ENCODE assay signal across 8 cellular contexts in genomic region chr15:62391565-62392262, GRCh38.
DNase-seq lines count a peak whose midpoint lies in the region; ATAC-seq and TF ChIP-seq lines count a peak whose summit lies in the region.

No MANE protein-coding gene starts in this region.

- H3K9me3 Mint-ChIP-seq in activated naive CD4-positive, alpha-beta T cell treated with anti-CD3 and anti-CD28 coated beads, Interleukin-2, amount 50 U/mL, for 24 hours = no peaks in the 10 kb centered on the region

- peak overlapping the region; percentile 86; the same call in 1 of the 2 replicates for H3K9ac ChIP-seq in OCI-LY1 (ENCODE audit: low read length)

- no peaks in the 10 kb centered on the region for H3K9me2 ChIP-seq in OCI-LY1 (ENCODE audit: low read depth, low read length)

- H3K27ac ChIP-seq in OCI-LY1 (ENCODE audit: low read depth, low read length, poor library complexity, severe bottlenecking) = no peak overlapping the region

- peaks cover 18% of the 10 kb centered on the region for H3K27me3 Mint-ChIP-seq in activated naive CD4-positive, alpha-beta T cell treated with anti-CD3 and anti-CD28 coated beads, Interleukin-2, amount 50 U/mL, for 24 hours

- H3F3A ChIP-seq in OCI-LY1 (ENCODE audit: insufficient read depth, low read length) = no peaks in the 10 kb centered on the region

- H3K4me1 ChIP-seq in OCI-LY1 (ENCODE audit: insufficient read depth, low read length, severe bottlenecking) = peaks cover 23% of the 10 kb centered on the region
- peaks cover 22% of the 10 kb centered on the region for H3K4me1 ChIP-seq in neuron (ENCODE audit: insufficient read depth, low read length)

- DNase-seq in DMS53 (lab: John Stamatoyannopoulos, UW) (peak; percentile 66), DMS53 treated with DMSO at 0.1 percent for 48 hours (lab: John Stamatoyannopoulos, UW; ENCODE audit: unreplicated experiment) (no peak), head of caudate nucleus (peak in 41 of 42 donors; percentile 21 to 79 (median 59)), epidermal melanocyte (ENCODE audit: insufficient read length, low spot score) (no peak)

- no peaks in the 10 kb centered on the region for H3K36me3 Mint-ChIP-seq in activated naive CD4-positive, alpha-beta T cell treated with anti-CD3 and anti-CD28 coated beads, Interleukin-2, amount 50 U/mL, for 24 hours

- H3K27me3 ChIP-seq in OCI-LY1 (ENCODE audit: insufficient read depth, low read length) = 0 out of 2 replicates have a peak, but pooled peaks cover 4% of the 10 kb centered on the region
- H3K27me3 ChIP-seq in neuron (ENCODE audit: insufficient read depth, low read length) = no peaks in the 10 kb centered on the region

- peak overlapping the region; percentile 89 for H3K4me3 Mint-ChIP-seq in activated naive CD4-positive, alpha-beta T cell treated with anti-CD3 and anti-CD28 coated beads, Interleukin-2, amount 50 U/mL, for 24 hours

- no peak for TF ChIP-seq CTCF in OCI-LY1 (IDR thresholded peaks at IDR 0.05; ENCODE audit: low read length)

- intact Hi-C loops in head of caudate nucleus (cut with DNase I) = loop anchor here (10.0 kb wide), 1 partner anchor 353 kb away; no protein-coding TSS in a partner anchor

- no peak for ATAC-seq in GM21717 (IDR thresholded peaks at IDR 0.05; ENCODE audit: unreplicated experiment)

- H3K36me3 ChIP-seq in OCI-LY1 (ENCODE audit: insufficient read depth, low read length) = no peaks in the 10 kb centered on the region
- no peaks in the 10 kb centered on the region for H3K36me3 ChIP-seq in neuron (ENCODE audit: insufficient read depth, low read length)

- H3K4me1 Mint-ChIP-seq in activated naive CD4-positive, alpha-beta T cell treated with anti-CD3 and anti-CD28 coated beads, Interleukin-2, amount 50 U/mL, for 24 hours = peaks cover 18% of the 10 kb centered on the region

- H3K27ac Mint-ChIP-seq in activated naive CD4-positive, alpha-beta T cell treated with anti-CD3 and anti-CD28 coated beads, Interleukin-2, amount 50 U/mL, for 24 hours = no peak overlapping the region

- peak overlapping the region; percentile 94 for H3K4me2 ChIP-seq in OCI-LY1 (ENCODE audit: low read length)

- H3K4me3 ChIP-seq in OCI-LY1 (ENCODE audit: low read depth, low read length, poor library complexity, severe bottlenecking) = peak overlapping the region; percentile 88
- H3K4me3 ChIP-seq in neuron (ENCODE audit: low read length) = peak overlapping the region; percentile 84

- no peaks in the 10 kb centered on the region for H3K79me2 ChIP-seq in OCI-LY1 (ENCODE audit: insufficient read depth, low read length)

- H2AFZ ChIP-seq in OCI-LY1 (ENCODE audit: low read length) (no peak overlapping the region), neuron (ENCODE audit: low read depth, low read length) (peak overlapping the region; percentile 78)

- H4K20me1 ChIP-seq in OCI-LY1 (ENCODE audit: insufficient read depth, low read length) = no peaks in the 10 kb centered on the region

- H3K9me3 ChIP-seq in OCI-LY1 (ENCODE audit: low read length) = no peaks in the 10 kb centered on the region
- H3K9me3 ChIP-seq in neuron (ENCODE audit: low read length) = no peaks in the 10 kb centered on the region

Comparison
In these comparisons a context has a peak if more than half of its experiments do, and no peak if none do; other contexts are left out.
1. DNase-seq: peak in DMS53 (single experiment) and head of caudate nucleus (41 of 42); none in DMS53 treated with DMSO at 0.1 percent for 48 hours (single experiment) and epidermal melanocyte (single experiment).